Comparison of ENCODE assay signal across 1 cellular context in the genomic region with DNA sequence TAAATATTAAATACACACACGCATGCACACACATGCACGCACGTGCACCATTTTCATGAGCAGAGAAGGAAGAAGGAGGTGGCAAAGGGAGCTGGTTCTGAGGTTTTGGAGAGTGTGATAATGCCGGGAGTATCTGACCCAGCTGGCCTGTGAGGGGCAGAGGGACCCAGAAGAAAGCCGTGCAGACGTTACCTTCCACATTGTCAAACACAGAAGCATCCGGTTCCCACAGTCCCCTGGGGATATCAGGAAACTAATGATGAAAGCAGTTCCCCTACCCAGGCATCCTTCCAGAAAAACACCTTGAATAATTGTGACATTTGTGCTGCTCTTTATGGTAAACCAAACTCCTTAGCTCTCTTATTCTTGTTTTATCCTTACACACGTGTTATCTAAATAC.
TF ChIP-seq lines count a peak whose summit lies in the region.

No MANE protein-coding gene starts in this region.

TF ChIP-seq in WTC11, 78 proteins besides CTCF, POLR2A, EP300 and RAD21 (continued from another document):
- TF ChIP-seq, protein P1, sequence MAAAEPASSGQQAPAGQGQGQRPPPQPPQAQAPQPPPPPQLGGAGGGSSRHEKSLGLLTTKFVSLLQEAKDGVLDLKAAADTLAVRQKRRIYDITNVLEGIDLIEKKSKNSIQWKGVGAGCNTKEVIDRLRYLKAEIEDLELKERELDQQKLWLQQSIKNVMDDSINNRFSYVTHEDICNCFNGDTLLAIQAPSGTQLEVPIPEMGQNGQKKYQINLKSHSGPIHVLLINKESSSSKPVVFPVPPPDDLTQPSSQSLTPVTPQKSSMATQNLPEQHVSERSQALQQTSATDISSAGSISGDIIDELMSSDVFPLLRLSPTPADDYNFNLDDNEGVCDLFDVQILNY (CRISPR knock-in tag; IDR thresholded peaks at IDR 0.05) = no peak
- TF ChIP-seq, protein P2, sequence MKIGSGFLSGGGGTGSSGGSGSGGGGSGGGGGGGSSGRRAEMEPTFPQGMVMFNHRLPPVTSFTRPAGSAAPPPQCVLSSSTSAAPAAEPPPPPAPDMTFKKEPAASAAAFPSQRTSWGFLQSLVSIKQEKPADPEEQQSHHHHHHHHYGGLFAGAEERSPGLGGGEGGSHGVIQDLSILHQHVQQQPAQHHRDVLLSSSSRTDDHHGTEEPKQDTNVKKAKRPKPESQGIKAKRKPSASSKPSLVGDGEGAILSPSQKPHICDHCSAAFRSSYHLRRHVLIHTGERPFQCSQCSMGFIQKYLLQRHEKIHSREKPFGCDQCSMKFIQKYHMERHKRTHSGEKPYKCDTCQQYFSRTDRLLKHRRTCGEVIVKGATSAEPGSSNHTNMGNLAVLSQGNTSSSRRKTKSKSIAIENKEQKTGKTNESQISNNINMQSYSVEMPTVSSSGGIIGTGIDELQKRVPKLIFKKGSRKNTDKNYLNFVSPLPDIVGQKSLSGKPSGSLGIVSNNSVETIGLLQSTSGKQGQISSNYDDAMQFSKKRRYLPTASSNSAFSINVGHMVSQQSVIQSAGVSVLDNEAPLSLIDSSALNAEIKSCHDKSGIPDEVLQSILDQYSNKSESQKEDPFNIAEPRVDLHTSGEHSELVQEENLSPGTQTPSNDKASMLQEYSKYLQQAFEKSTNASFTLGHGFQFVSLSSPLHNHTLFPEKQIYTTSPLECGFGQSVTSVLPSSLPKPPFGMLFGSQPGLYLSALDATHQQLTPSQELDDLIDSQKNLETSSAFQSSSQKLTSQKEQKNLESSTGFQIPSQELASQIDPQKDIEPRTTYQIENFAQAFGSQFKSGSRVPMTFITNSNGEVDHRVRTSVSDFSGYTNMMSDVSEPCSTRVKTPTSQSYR (CRISPR knock-in tag; IDR thresholded peaks at IDR 0.05) = no peak
